In genomic region chr20:1946762-1947534, GRCh38 we compare ENCODE assay signal across 2 cellular contexts.
A peak's percentile ranks its signal among the peaks of the same experiment; 100 is the strongest.
TF ChIP-seq lines count a peak whose summit lies in the region.

No MANE protein-coding gene starts in this region.

TF ChIP-seq in HepG2, 621 proteins besides CTCF, POLR2A, EP300 and RAD21 (continued from another document and continues in another):
- no peak for TF ChIP-seq BRF2 (CRISPR knock-in tag; IDR thresholded peaks at IDR 0.05)
- no peak for TF ChIP-seq THRA (CRISPR knock-in tag; IDR thresholded peaks at IDR 0.05; ENCODE audit: borderline replicate concordance)
- no peak for TF ChIP-seq ZNF512 (CRISPR knock-in tag; IDR thresholded peaks at IDR 0.05)
- TF ChIP-seq FOXK1 (CRISPR knock-in tag; IDR thresholded peaks at IDR 0.05; ENCODE audit: borderline replicate concordance, low read depth) = no peak
- 0 out of 2 replicates have a peak, but pooled peaks have one; percentile 56 for TF ChIP-seq KLF13 (CRISPR knock-in tag; IDR thresholded peaks at IDR 0.05)
- TF ChIP-seq ZNF75D (CRISPR knock-in tag; IDR thresholded peaks at IDR 0.05; ENCODE audit: borderline replicate concordance) = no peak
- no peak for TF ChIP-seq HOXA5 (CRISPR knock-in tag; IDR thresholded peaks at IDR 0.05)
- no peak for TF ChIP-seq ZNF589 (CRISPR knock-in tag; conservative IDR thresholded peaks at IDR 0.05)
- no peak for TF ChIP-seq MNT (IDR thresholded peaks at IDR 0.05)
- TF ChIP-seq HMGXB3 (CRISPR knock-in tag; IDR thresholded peaks at IDR 0.05; ENCODE audit: borderline replicate concordance) = no peak
- no peak for TF ChIP-seq TBX3 (IDR thresholded peaks at IDR 0.05; ENCODE audit: borderline replicate concordance)
- peak; percentile 18; the same call in 1 of the 2 replicates for TF ChIP-seq SALL1 (CRISPR knock-in tag; IDR thresholded peaks at IDR 0.05)

TF ChIP-seq in HEK293T, 16 proteins besides CTCF, POLR2A, EP300 and RAD21 (continued from another document):
- TF ChIP-seq PKNOX1 (IDR thresholded peaks at IDR 0.05) (no peak), CTBP1 (IDR thresholded peaks at IDR 0.05; ENCODE audit: borderline replicate concordance) (no peak), ARNT (IDR thresholded peaks at IDR 0.05) (no peak), NFRKB (IDR thresholded peaks at IDR 0.05) (no peak), SP1 (IDR thresholded peaks at IDR 0.05) (no peak), FOXK2 (IDR thresholded peaks at IDR 0.05) (no peak), FOXA1 (IDR thresholded peaks at IDR 0.05) (no peak), HDGF (IDR thresholded peaks at IDR 0.05; ENCODE audit: borderline replicate concordance) (no peak), ZNF384 (IDR thresholded peaks at IDR 0.05) (no peak)
